8 cellular contexts compared by ENCODE assay signal in the genomic region with DNA sequence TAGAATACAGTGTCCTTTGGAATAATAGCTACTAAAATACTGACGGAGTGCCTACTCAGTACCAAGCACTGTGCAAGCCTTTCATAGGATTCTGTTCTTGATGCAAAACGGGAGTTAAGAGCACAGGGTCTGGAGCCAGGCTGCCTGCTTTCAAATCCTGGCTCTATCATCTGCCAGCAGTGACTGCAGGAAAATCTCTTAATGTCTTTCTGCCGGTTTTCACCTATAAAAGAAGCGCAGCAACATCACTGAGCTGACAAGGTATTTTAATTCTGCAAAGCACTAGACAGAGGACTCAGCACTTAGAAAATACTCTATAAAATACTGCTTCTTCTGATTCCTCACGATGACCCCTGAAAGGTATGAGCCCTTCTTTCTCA. TPM values are rescaled to one million over a fixed set of nuclear protein-coding genes. Genes with fewer than 3 reads are reported as not detected.
DNase-seq lines count a peak whose midpoint lies in the region; ATAC-seq and TF ChIP-seq lines count a peak whose summit lies in the region.

No MANE protein-coding gene starts in this region.

- no peaks in the 10 kb centered on the region for H3K27me3 Mint-ChIP-seq in activated CD8-positive, alpha-beta memory T cell treated with anti-CD3 and anti-CD28 coated beads, Interleukin-2, amount 10 ng/mL, durations not matched to agents 7 days and 5 days

- H3K27me3 ChIP-seq in iPS-15b (ENCODE audit: control insufficient read depth, insufficient read depth, low read length): peaks cover 5% of the 10 kb centered on the region
- H3K27me3 ChIP-seq in testis: no peaks in the 10 kb centered on the region

- H3K4me3 ChIP-seq in iPS-15b (ENCODE audit: low read depth, low read length) (peak overlapping the region; percentile 62), testis (peak overlapping the region; percentile 70 to 74)

- DNase-seq in activated CD8-positive, alpha-beta memory T cell treated with anti-CD3 and anti-CD28 coated beads, Interleukin-2, amount 10 ng/mL, durations not matched to agents 7 days and 5 days: no peak
- no peak for DNase-seq in activated CD8-positive, alpha-beta memory T cell treated with anti-CD3 and anti-CD28 coated beads, Interleukin-2, amount 50 U/mL, for 48 hours
- DNase-seq in testis: no peak
- DNase-seq in activated effector memory CD4-positive, alpha-beta T cell treated with anti-CD3 and anti-CD28 coated beads, Interleukin-2, amount 50 U/mL, for 16 hours: no peak
- no peak for DNase-seq in NCI-H1694 (lab: John Stamatoyannopoulos, UW)

- peaks cover 48% of the 10 kb centered on the region for H3K4me1 Mint-ChIP-seq in activated CD8-positive, alpha-beta memory T cell treated with anti-CD3 and anti-CD28 coated beads, Interleukin-2, amount 10 ng/mL, durations not matched to agents 7 days and 5 days

- intact Hi-C loops in testis (cut with DNase I; ENCODE audit: low total_unique reads): no loop called here

- H3K9me3 Mint-ChIP-seq in activated CD8-positive, alpha-beta memory T cell treated with anti-CD3 and anti-CD28 coated beads, Interleukin-2, amount 10 ng/mL, durations not matched to agents 7 days and 5 days (ENCODE audit: low read depth): no peaks in the 10 kb centered on the region

- peaks cover 7% of the 10 kb centered on the region for H3K4me1 ChIP-seq in iPS-15b (ENCODE audit: control insufficient read depth, insufficient read depth, low read length)
- H3K4me1 ChIP-seq in testis: peaks cover 4% of the 10 kb centered on the region

- WGBS in testis, 2 donors: 1 to 5% methylated on average over 5 of the region's 5 CpGs

- ATAC-seq in activated CD8-positive, alpha-beta memory T cell treated with anti-CD3 and anti-CD28 coated beads, Interleukin-2, amount 10 ng/mL, durations not matched to agents 7 days and 5 days: no peak
- ATAC-seq in HG03457 (IDR thresholded peaks at IDR 0.05; ENCODE audit: unreplicated experiment): no peak

- H3K36me3 Mint-ChIP-seq in activated CD8-positive, alpha-beta memory T cell treated with anti-CD3 and anti-CD28 coated beads, Interleukin-2, amount 10 ng/mL, durations not matched to agents 7 days and 5 days: peaks cover 29% of the 10 kb centered on the region

- H3K36me3 ChIP-seq in iPS-15b (ENCODE audit: control insufficient read depth, insufficient read depth, low read length) (peaks cover 12% of the 10 kb centered on the region), testis (ENCODE audit: low read depth, missing control alignments) (no peaks in the 10 kb centered on the region)

- CTCF ChIA-PET in activated CD8-positive, alpha-beta memory T cell treated with anti-CD3 and anti-CD28 coated beads, Interleukin-2, amount 10 ng/mL, durations not matched to agents 7 days and 5 days (lab: Charles Lee): interaction anchor here (0.8 to 2.2 kb wide), 9 partner anchors 17 to 712 kb away, joined by 3 to 7 read pairs (median 3); no protein-coding TSS in a partner anchor

- no peak overlapping the region for H3K9ac ChIP-seq in iPS-15b (ENCODE audit: low read depth, low read length)

- TF ChIP-seq POLR2A in testis (IDR thresholded peaks at IDR 0.05): no peak

- H3K9me3 ChIP-seq in iPS-15b (ENCODE audit: control insufficient read depth, insufficient read depth, low read length) (no peaks in the 10 kb centered on the region), testis (no peaks in the 10 kb centered on the region)

- H3K4me3 Mint-ChIP-seq in activated CD8-positive, alpha-beta memory T cell treated with anti-CD3 and anti-CD28 coated beads, Interleukin-2, amount 10 ng/mL, durations not matched to agents 7 days and 5 days: peak overlapping the region; percentile 93

- peak overlapping the region; percentile 95 for H3K27ac Mint-ChIP-seq in activated CD8-positive, alpha-beta memory T cell treated with anti-CD3 and anti-CD28 coated beads, Interleukin-2, amount 10 ng/mL, durations not matched to agents 7 days and 5 days

- H3K27ac ChIP-seq in VCaP: peak overlapping the region; percentile 90
- H3K27ac ChIP-seq in testis: peak overlapping the region; percentile 78

- TF ChIP-seq CTCF in VCaP (conservative IDR thresholded peaks at IDR 0.05) (no peak), testis (IDR thresholded peaks at IDR 0.05) (no peak)

RNA-seq across cellular contexts. Expression of a gene that starts 0.7 kb away (rescaled TPM):
- total RNA-seq in activated CD8-positive, alpha-beta memory T cell treated with anti-CD3 and anti-CD28 coated beads, Interleukin-2, amount 10 ng/mL, durations not matched to agents 7 days and 5 days: 10 to 100 TPM; 40.6 to 48.7 TPM
- 10 to 100 TPM; 19.1 to 20.9 TPM for total RNA-seq in testis
- polyA plus RNA-seq in testis (ENCODE audit: insufficient read depth, low read depth, low replicate concordance): 10.4 TPM
